In the genomic region with DNA sequence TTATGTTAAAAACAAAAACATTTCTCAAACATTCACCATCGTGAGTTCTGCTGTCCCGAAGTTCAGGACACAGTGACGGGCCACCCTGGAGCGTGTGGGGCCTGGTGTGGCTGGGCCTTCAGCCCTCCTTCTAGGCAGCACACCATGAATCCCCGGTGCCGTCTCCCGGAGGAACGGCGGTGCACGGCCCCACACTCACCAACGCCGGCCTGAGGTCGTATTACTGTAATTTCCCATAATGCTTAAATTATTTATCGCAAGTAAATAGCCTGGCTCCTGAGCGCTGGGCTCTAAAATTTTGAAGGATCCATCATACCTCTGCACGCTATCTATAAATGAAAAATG, we compare ENCODE assay signal across 15 cellular contexts. TPM values are rescaled to one million over a fixed set of nuclear protein-coding genes. Genes with fewer than 3 reads are reported as not detected.
A peak's percentile ranks its signal among the peaks of the same experiment; 100 is the strongest.
DNase-seq lines count a peak whose midpoint lies in the region; ATAC-seq and TF ChIP-seq lines count a peak whose summit lies in the region.
"Had no signal": no experiment of that assay in that cellular context is flagged by ENCODE, and none has a peak within 500 bp of the region (broad histone marks: within the 10 kb centered on the region; RNA-seq: fewer than 3 reads in every experiment).

No MANE protein-coding gene starts in this region.

- peaks cover 0 to 44% (median 0%) of the 10 kb centered on the region in 7 donors for H3K27me3 ChIP-seq in spleen (replicated peaks in 1 of 7)
- H3K27me3 ChIP-seq: breast epithelium, ovary had no signal

- no peak for DNase-seq in activated T-cell treated with anti-CD3 and anti-CD28 coated beads, Interleukin-2, amount 50 U/mL, for 24 hours
- DNase-seq in activated T-cell treated with anti-CD3 and anti-CD28 coated beads for 4 hours (no peak), T-cell (no peak), glutamatergic neuron (no peak), spleen (peak; percentile 81), superior temporal gyrus (ENCODE audit: extremely low spot score) (no peak), NCI-H2029 treated with DMSO at 0.1 percent for 48 hours (lab: John Stamatoyannopoulos, UW) (no peak), NCI-H1930 (lab: John Stamatoyannopoulos, UW) (no peak)
- DNase-seq: GM23248, T-helper 9 cell had no signal

- H3K4me3 Mint-ChIP-seq in activated T-cell treated with anti-CD3 and anti-CD28 coated beads, Interleukin-2, amount 50 U/mL, for 24 hours = peak overlapping the region; percentile 88
- H3K4me3 Mint-ChIP-seq in T-cell = peak overlapping the region; percentile 83 to 90 (median 89)
- H3K4me3 Mint-ChIP-seq in glutamatergic neuron (ENCODE audit: unreplicated experiment) = peak overlapping the region; percentile 96

- POLR2A ChIA-PET in T-cell (lab: Charles Lee) = no interaction called here

- WGBS in spleen, 5 donors = 94 to 97% (median 96%) methylated on average over 16 of the region's 16 CpGs

- H3K27ac Mint-ChIP-seq in activated T-cell treated with anti-CD3 and anti-CD28 coated beads, Interleukin-2, amount 50 U/mL, for 24 hours = no peak overlapping the region
- H3K27ac Mint-ChIP-seq in T-cell = no peak overlapping the region
- H3K27ac Mint-ChIP-seq in glutamatergic neuron (ENCODE audit: unreplicated experiment) = no peak overlapping the region

- no peak for ATAC-seq in T-cell (replicated peaks in 1 of 4)
- ATAC-seq: GM12878 had no signal

- TF ChIP-seq POLR2A in spleen (IDR thresholded peaks at IDR 0.05) = no peak

- peaks cover 3% of the 10 kb centered on the region for H3K36me3 Mint-ChIP-seq in activated T-cell treated with anti-CD3 and anti-CD28 coated beads, Interleukin-2, amount 50 U/mL, for 24 hours (ENCODE audit: low read depth)
- H3K36me3 Mint-ChIP-seq in T-cell (no peaks in the 10 kb centered on the region), glutamatergic neuron (ENCODE audit: unreplicated experiment) (peaks cover 24% of the 10 kb centered on the region)

- H3K9me3 Mint-ChIP-seq in activated T-cell treated with anti-CD3 and anti-CD28 coated beads, Interleukin-2, amount 50 U/mL, for 24 hours = no peaks in the 10 kb centered on the region
- no peaks in the 10 kb centered on the region for H3K9me3 Mint-ChIP-seq in T-cell
- H3K9me3 Mint-ChIP-seq in glutamatergic neuron (ENCODE audit: unreplicated experiment) = peaks cover 12% of the 10 kb centered on the region

- intact Hi-C loops in spleen (cut with DNase I; ENCODE audit: low total_unique reads) = no loop called here

- no peak overlapping the region for H3K27ac ChIP-seq in spleen
- H3K27ac ChIP-seq: breast epithelium, GM23248, ovary, RWPE1 had no signal

- H3K36me3 ChIP-seq in spleen = no peaks in the 10 kb centered on the region
- H3K36me3 ChIP-seq: breast epithelium, heart right ventricle, ovary had no signal

- peaks cover 17% of the 10 kb centered on the region for H3K4me1 Mint-ChIP-seq in activated T-cell treated with anti-CD3 and anti-CD28 coated beads, Interleukin-2, amount 50 U/mL, for 24 hours (ENCODE audit: low read depth)
- H3K4me1 Mint-ChIP-seq in T-cell (peaks cover 8 to 14% (median 13%) of the 10 kb centered on the region in 3 donors), glutamatergic neuron (ENCODE audit: low read depth, unreplicated experiment) (peaks cover 22% of the 10 kb centered on the region)

- peaks cover 6 to 26% (median 20%) of the 10 kb centered on the region in 6 donors for H3K4me1 ChIP-seq in spleen

- H3K27me3 Mint-ChIP-seq in activated T-cell treated with anti-CD3 and anti-CD28 coated beads, Interleukin-2, amount 50 U/mL, for 24 hours = peaks cover 17% of the 10 kb centered on the region
- peaks cover 0 to 5% of the 10 kb centered on the region in 2 donors for H3K27me3 Mint-ChIP-seq in T-cell
- peaks cover 14% of the 10 kb centered on the region for H3K27me3 Mint-ChIP-seq in glutamatergic neuron (ENCODE audit: unreplicated experiment)

- TF ChIP-seq CTCF in glutamatergic neuron (IDR thresholded peaks at IDR 0.05; ENCODE audit: partially characterized antibody, unreplicated experiment) (no peak), spleen (IDR thresholded peaks at IDR 0.05 in 8 of 11, conservative IDR thresholded peaks at IDR 0.05 in 3 of 11) (no peak)

- H3K4me3 ChIP-seq in spleen = peak overlapping the region in 1 of 8 donors; percentile 99
- H3K4me3 ChIP-seq: GM12878 had no signal

- CTCF ChIA-PET in T-cell (lab: Charles Lee) = no interaction called here

- H3K9me3 ChIP-seq in spleen = no peaks in the 10 kb centered on the region
- H3K9me3 ChIP-seq: breast epithelium, heart right ventricle, ovary had no signal

RNA-seq across cellular contexts. Expression of a gene that starts 1.4 kb away (rescaled TPM):
- total RNA-seq in T-cell (10 to 100 TPM in 3 of 5 donors, 1 to 10 TPM in 2; 5.8 to 16.4 (median 12.2) TPM), glutamatergic neuron (ENCODE audit: unreplicated experiment) (69.2 TPM), spleen (10 to 100 TPM in 6 of 7 donors, 1 to 10 TPM in 1; 9.6 to 27.8 (median 15.4) TPM)
- polyA plus RNA-seq in spleen = 10 to 100 TPM; 13.2 to 23.8 (median 16.0) TPM

RNA-seq across cellular contexts. Expression of a gene that starts 25.7 kb away (rescaled TPM):
- total RNA-seq in T-cell (1 to 10 TPM; 3.1 to 7.8 (median 7.0) TPM), glutamatergic neuron (ENCODE audit: unreplicated experiment) (13.8 TPM), spleen (10 to 100 TPM; 11.9 to 29.9 (median 19.4) TPM)
- polyA plus RNA-seq in spleen = 10 to 100 TPM in 1 of 3 donors, 1 to 10 TPM in 2; 6.1 to 13.0 (median 8.5) TPM
